Comparison of ENCODE assay signal across 36 cellular contexts in genomic region chr2:118823666-118824065, GRCh38. TPM values are rescaled to one million over a fixed set of nuclear protein-coding genes. Genes with fewer than 3 reads are reported as not detected.
"Had no signal": no experiment of that assay in that cellular context is flagged by ENCODE, and none has a peak within 500 bp of the region (broad histone marks: within the 10 kb centered on the region; RNA-seq: fewer than 3 reads in every experiment).

No MANE protein-coding gene starts in this region.

- H3K27me3 ChIP-seq: body of pancreas had no signal

- H3K4me3 ChIP-seq: adrenal gland, body of pancreas, breast epithelium had no signal

- ATAC-seq: activated CD4-positive, alpha-beta T cell treated with anti-CD3 and anti-CD28 coated beads for 36 hours; activated naive CD4-positive, alpha-beta T cell treated with anti-CD3 and anti-CD28 coated beads, Interleukin-2, amount 50 U/mL, for 72 hours; activated T-cell treated with anti-CD3 and anti-CD28 coated beads, Interleukin-2, amount 50 U/mL, for 4 hours; activated T-cell treated with anti-CD3 and anti-CD28 coated beads, Interleukin-2, amount 50 U/mL, for 72 hours; activated T-helper 17 cell treated with anti-CD3 and anti-CD28 coated beads, Interleukin-2, amount 50 U/mL, for 72 hours; body of pancreas had no signal

- FAIRE-seq: astrocyte, TTC549 had no signal

- DNase-seq: activated B cell treated with CpG ODN at 0.5 μM for 24 hours; activated CD4-positive, alpha-beta memory T cell treated with anti-CD3 and anti-CD28 coated beads, Interleukin-2, amount 10 ng/mL, durations not matched to agents 7 days and 5 days; activated CD4-positive, alpha-beta T cell treated with anti-CD3 and anti-CD28 coated beads for 1 hour; activated CD4-positive, alpha-beta T cell treated with anti-CD3 and anti-CD28 coated beads for 36 hours; activated CD4-positive, alpha-beta T cell treated with anti-CD3 and anti-CD28 coated beads for 48 hours; activated CD4-positive, alpha-beta T cell treated with anti-CD3 and anti-CD28 coated beads, Interleukin-2, amount 10 ng/mL, durations not matched to agents 7 days and 5 days; activated CD4-positive, alpha-beta T cell treated with anti-CD3 and anti-CD28 coated beads, Interleukin-2, amount 50 U/mL, for 48 hours; activated CD8-positive, alpha-beta memory T cell treated with anti-CD3 and anti-CD28 coated beads, Interleukin-2, amount 50 U/mL, for 4 hours; activated effector memory CD4-positive, alpha-beta T cell treated with anti-CD3 and anti-CD28 coated beads, Interleukin-2, amount 50 U/mL, for 16 hours; activated gamma-delta T cell treated with Interleukin-2 at 50 U/mL for 16 hours; activated naive CD4-positive, alpha-beta T cell; activated naive CD4-positive, alpha-beta T cell treated with anti-CD3 and anti-CD28 coated beads for 36 hours; activated naive CD4-positive, alpha-beta T cell treated with anti-CD3 and anti-CD28 coated beads, Interleukin-2, amount 50 U/mL, for 16 hours; activated naive CD8-positive, alpha-beta T cell treated with anti-CD3 and anti-CD28 coated beads for 36 hours; activated T-cell treated with anti-CD3 and anti-CD28 coated beads for 4 hours; activated T-cell treated with anti-CD3 and anti-CD28 coated beads, Interleukin-2, amount 50 U/mL, for 1 hour; activated T-cell treated with anti-CD3 and anti-CD28 coated beads, Interleukin-2, amount 50 U/mL, for 4 hours; activated T-cell treated with anti-CD3 and anti-CD28 coated beads, Interleukin-2, amount 50 U/mL, for 72 hours; adrenal gland; amniotic stem cell; aorta; body of pancreas; brain microvascular endothelial cell; central memory CD4-positive, alpha-beta T cell; SW 1271; T-helper 1 cell; T-helper 2 cell; T-helper 9 cell had no signal

- H3K4me1 ChIP-seq: adrenal gland, body of pancreas, breast epithelium had no signal

- H3K36me3 ChIP-seq: adrenal gland, brain microvascular endothelial cell, breast epithelium had no signal

- H3K27ac ChIP-seq: adrenal gland, body of pancreas, brain microvascular endothelial cell, breast epithelium, VCaP had no signal

- H3K9me3 ChIP-seq: adrenal gland, body of pancreas, breast epithelium had no signal

RNA-seq across cellular contexts. Expression of gene EN1, which starts 23.8 kb away (rescaled TPM):
- total RNA-seq: activated B cell treated with CpG ODN at 0.5 μM for 24 hours; activated CD4-positive, alpha-beta memory T cell treated with anti-CD3 and anti-CD28 coated beads, Interleukin-2, amount 10 ng/mL, durations not matched to agents 7 days and 5 days; activated CD4-positive, alpha-beta T cell treated with anti-CD3 and anti-CD28 coated beads for 36 hours; activated CD4-positive, alpha-beta T cell treated with anti-CD3 and anti-CD28 coated beads, Interleukin-2, amount 10 ng/mL, durations not matched to agents 7 days and 5 days; activated CD8-positive, alpha-beta memory T cell treated with anti-CD3 and anti-CD28 coated beads for 36 hours; activated naive CD4-positive, alpha-beta T cell treated with anti-CD3 and anti-CD28 coated beads for 36 hours; activated naive CD4-positive, alpha-beta T cell treated with anti-CD3 and anti-CD28 coated beads, Interleukin-2, amount 50 U/mL, for 72 hours; activated naive CD8-positive, alpha-beta T cell treated with anti-CD3 and anti-CD28 coated beads for 36 hours; activated T-cell treated with anti-CD3 and anti-CD28 coated beads, Interleukin-2, amount 50 U/mL, for 4 hours; activated T-cell treated with anti-CD3 and anti-CD28 coated beads, Interleukin-2, amount 50 U/mL, for 72 hours; activated T-helper 1 cell treated with anti-CD3 and anti-CD28 coated beads, Interleukin-12 subunit alpha, Interleukin-12 subunit beta, Interleukin-2, Interleukin-4 antibody, amounts not matched to agents 30 ng/mL and 10 ng/mL and 1 ng/mL, durations not matched to agents 14 hours and 24 hours and 36 hours; activated T-helper 17 cell treated with anti-CD3 and anti-CD28 coated beads, Interleukin-2, amount 50 U/mL, for 72 hours; aorta; body of pancreas had no signal
- polyA plus RNA-seq: aorta had no signal
